Comparison of ENCODE assay signal across 31 cellular contexts in genomic region chr4:97507587-97508245, GRCh38.
DNase-seq lines count a peak whose midpoint lies in the region; ATAC-seq and TF ChIP-seq lines count a peak whose summit lies in the region.
"Had no signal": no experiment of that assay in that cellular context is flagged by ENCODE, and none has a peak within 500 bp of the region (broad histone marks: within the 10 kb centered on the region; RNA-seq: fewer than 3 reads in every experiment).

No MANE protein-coding gene starts in this region.

- H2BK120ac ChIP-seq in trophoblast cell (ENCODE audit: insufficient read depth, low read length, poor library complexity): peak overlapping the region; percentile 53

- peaks cover 2% of the 10 kb centered on the region for H3K79me1 ChIP-seq in trophoblast cell (ENCODE audit: low read length)

- H3K23ac ChIP-seq in trophoblast cell (ENCODE audit: low read length): no peak overlapping the region

- H3K14ac ChIP-seq in trophoblast cell (ENCODE audit: low read length): peak overlapping the region; percentile 64

- H2AK5ac ChIP-seq in trophoblast cell (ENCODE audit: low read length): peak overlapping the region; percentile 79

- WGBS in trophoblast cell (ENCODE audit: extremely low coverage, insufficient coverage, insufficient read length): no CpG with 5 or more reads among the region's 2 CpGs

- H4K8ac ChIP-seq in trophoblast cell (ENCODE audit: low read depth, low read length): no peak overlapping the region

- TF ChIP-seq CTCF in choroid plexus epithelial cell (conservative IDR thresholded peaks at IDR 0.05; ENCODE audit: low read depth, low read length) (no peak), BE2C (IDR thresholded peaks at IDR 0.05; ENCODE audit: low read depth, low read length) (no peak)

- H3K4me3 ChIP-seq in choroid plexus epithelial cell (ENCODE audit: low read depth, low read length) (no peak overlapping the region), trophoblast cell (ENCODE audit: low read depth, low read length) (no peak overlapping the region), BE2C (ENCODE audit: low read depth, low read length) (no peak overlapping the region)
- H3K4me3 ChIP-seq: colonic mucosa, left ventricle myocardium inferior, sigmoid colon, suprapubic skin had no signal

- H3K4me2 ChIP-seq in trophoblast cell (ENCODE audit: low read length): no peak overlapping the region

- H4K91ac ChIP-seq in trophoblast cell (ENCODE audit: low read depth, low read length): peak overlapping the region; percentile 51

- peak overlapping the region; percentile 16 for H3K27ac ChIP-seq in trophoblast cell (ENCODE audit: low read depth, low read length)
- H3K27ac ChIP-seq: C4-2B, colonic mucosa, HL-60, left ventricle myocardium inferior, neutrophil, sigmoid colon, suprapubic skin, WERI-Rb-1 had no signal

- ATAC-seq in HG02870 (IDR thresholded peaks at IDR 0.05; ENCODE audit: unreplicated experiment) (no peak), HG02981 (IDR thresholded peaks at IDR 0.05; ENCODE audit: unreplicated experiment) (no peak)
- ATAC-seq: stimulated activated naive B cell treated with anti-CD40 and anti-IgM and Interleukin-4, amounts not matched to agents 10 μg/mL and 1 μg/mL and 100 μg/mL, for 72 hours; T-helper 17 cell had no signal

- H3K4ac ChIP-seq in trophoblast cell (ENCODE audit: low read depth, low read length): no peak overlapping the region

- no peaks in the 10 kb centered on the region for H3K36me3 ChIP-seq in trophoblast cell (ENCODE audit: control insufficient read depth in 1 of 2, insufficient read depth in 2 of 2, low read length in 2 of 2)
- H3K36me3 ChIP-seq in BE2C: no peaks in the 10 kb centered on the region
- H3K36me3 ChIP-seq: colonic mucosa, left ventricle myocardium inferior, neutrophil, sigmoid colon, suprapubic skin, WERI-Rb-1 had no signal

- no peak overlapping the region for H2AFZ ChIP-seq in trophoblast cell (ENCODE audit: insufficient read depth, low read length, poor library complexity)

- peak overlapping the region; percentile 75 for H3K18ac ChIP-seq in trophoblast cell (ENCODE audit: low read length)

- no peak overlapping the region for H3K9ac ChIP-seq in trophoblast cell (ENCODE audit: low read length)

- H4K12ac ChIP-seq in trophoblast cell (ENCODE audit: low read depth, low read length): no peak overlapping the region

- DNase-seq in HPDE6-E6E7 (ENCODE audit: extremely low spot score) (peak; percentile 6), SW480 (ENCODE audit: low spot score) (peak; percentile 12), choroid plexus epithelial cell (ENCODE audit: low read depth) (peak; percentile 7), trophoblast cell (no peak), GDM1 (lab: John Stamatoyannopoulos, UW) (no peak), BE2C (no peak)
- DNase-seq: activated CD4-positive, alpha-beta T cell treated with anti-CD3 and anti-CD28 coated beads, Interleukin-2, amount 10 ng/mL, durations not matched to agents 7 days and 5 days; activated gamma-delta T cell treated with Interleukin-2 at 50 U/mL for 16 hours; activated T-cell treated with anti-CD3 and anti-CD28 coated beads, Interleukin-2, amount 50 U/mL, for 24 hours; Caco-2; colonic mucosa; DND-41; effector CD8-positive, alpha-beta T cell; erythroblast; foreskin melanocyte; hypothalamus; left ventricle myocardium inferior; naive B cell; NCI-H1048; NCI-H187 treated with DMSO at 0.1 percent for 48 hours; NCI-H526 treated with DMSO at 0.1 percent for 48 hours; sigmoid colon; stimulated activated naive B cell treated with anti-CD40 and anti-IgM and Interleukin-4, amounts not matched to agents 10 μg/mL and 1 μg/mL and 100 μg/mL, for 72 hours; T-helper 17 cell; WERI-Rb-1 had no signal

- no peaks in the 10 kb centered on the region for H3K27me3 ChIP-seq in trophoblast cell (ENCODE audit: insufficient read depth, low read length)
- no peaks in the 10 kb centered on the region for H3K27me3 ChIP-seq in BE2C
- H3K27me3 ChIP-seq: colonic mucosa, neutrophil, sigmoid colon, suprapubic skin had no signal

- H2BK5ac ChIP-seq in trophoblast cell (ENCODE audit: low read depth, low read length, poor library complexity): peak overlapping the region; percentile 31

- peaks cover 0 to 2% of the 10 kb centered on the region in 2 experiments for H3K4me1 ChIP-seq in trophoblast cell (ENCODE audit: control insufficient read depth in 1 of 2, insufficient read depth in 2 of 2, low read length in 2 of 2)
- no peaks in the 10 kb centered on the region for H3K4me1 ChIP-seq in BE2C
- H3K4me1 ChIP-seq: colonic mucosa, left ventricle myocardium inferior, sigmoid colon, suprapubic skin had no signal

- H3K9me3 ChIP-seq in trophoblast cell (ENCODE audit: insufficient read depth, low read depth, low read length) (no peaks in the 10 kb centered on the region), BE2C (no peaks in the 10 kb centered on the region)
- H3K9me3 ChIP-seq: Caco-2, colonic mucosa, left ventricle myocardium inferior, neutrophil, sigmoid colon had no signal

- no peaks in the 10 kb centered on the region for H3K79me2 ChIP-seq in trophoblast cell (ENCODE audit: control insufficient read depth, insufficient read depth, low read length, poor library complexity)

- H2BK12ac ChIP-seq in trophoblast cell (ENCODE audit: low read length): peak overlapping the region; percentile 88

Comparison
In these comparisons a context has a peak if more than half of its experiments do, and no peak if none do; other contexts are left out.
1. DNase-seq: peak in HPDE6-E6E7 (single experiment), SW480 (single experiment) and choroid plexus epithelial cell (single experiment); none in trophoblast cell (0 of 2), GDM1 (single experiment) and BE2C (single experiment).